18 cellular contexts compared by ENCODE assay signal in genomic region chr15:70164156-70164900, GRCh38.
A peak's percentile ranks its signal among the peaks of the same experiment; 100 is the strongest.
DNase-seq lines count a peak whose midpoint lies in the region; ATAC-seq, FAIRE-seq and TF ChIP-seq lines count a peak whose summit lies in the region.
"Had no signal": no experiment of that assay in that cellular context is flagged by ENCODE, and none has a peak within 500 bp of the region (broad histone marks: within the 10 kb centered on the region; RNA-seq: fewer than 3 reads in every experiment).

No MANE protein-coding gene starts in this region.

- H3K4me2 ChIP-seq in A549 (no peak overlapping the region), MM.1S (ENCODE audit: low read depth, low read length) (no peak overlapping the region)
- H3K4me2 ChIP-seq: KMS-11 had no signal

- TF ChIP-seq CTCF in A549 (IDR thresholded peaks at IDR 0.05) (no peak), endodermal cell (conservative IDR thresholded peaks at IDR 0.05) (no peak), progenitor cell of endocrine pancreas (IDR thresholded peaks at IDR 0.05; ENCODE audit: unreplicated experiment) (no peak), MM.1S (IDR thresholded peaks at IDR 0.05; ENCODE audit: low read length) (no peak)

- no peak overlapping the region for H2AFZ ChIP-seq in MM.1S (ENCODE audit: low read length)

- POLR2A ChIA-PET in A549 (lab: Yijun Ruan, JAX) (no interaction called here), T-cell (lab: Charles Lee) (no interaction called here)

- peaks cover 93% of the 10 kb centered on the region for H3K27me3 ChIP-seq in endodermal cell (ENCODE audit: control insufficient read depth, insufficient read depth, low read length, poor library complexity, severe bottlenecking)
- H3K27me3 ChIP-seq in MM.1S (replicated peaks; ENCODE audit: insufficient read depth, low read length), result no peaks in the 10 kb centered on the region

- H3K27ac ChIP-seq in A549 (no peak overlapping the region), endodermal cell (ENCODE audit: low read depth, low read length) (no peak overlapping the region), MM.1S (ENCODE audit: low read length) (no peak overlapping the region)
- H3K27ac ChIP-seq: KMS-11 had no signal

- no peaks in the 10 kb centered on the region for H4K20me1 ChIP-seq in MM.1S (ENCODE audit: insufficient read depth, low read length)

- H3K9me3 ChIP-seq in A549 (peaks cover 6% of the 10 kb centered on the region; the same call in 1 of the 3 replicates), endodermal cell (ENCODE audit: control insufficient read depth, low read length) (peaks cover 10% of the 10 kb centered on the region), MM.1S (replicated peaks; ENCODE audit: insufficient read depth, low read length) (no peaks in the 10 kb centered on the region)

- peaks cover 27% of the 10 kb centered on the region for H3K4me1 Mint-ChIP-seq in endodermal cell
- H3K4me1 Mint-ChIP-seq in progenitor cell of endocrine pancreas (ENCODE audit: low read depth), result peaks cover 41% of the 10 kb centered on the region
- no peaks in the 10 kb centered on the region for H3K4me1 Mint-ChIP-seq in T-cell

- TF ChIP-seq EP300 in A549 (IDR thresholded peaks at IDR 0.05), result no peak

- H3K4me3 ChIP-seq in A549 (no peak overlapping the region), endodermal cell (ENCODE audit: low read length) (no peak overlapping the region), MM.1S (ENCODE audit: low read length) (no peak overlapping the region)

- H3K36me3 Mint-ChIP-seq in endodermal cell (ENCODE audit: low read depth), result no peaks in the 10 kb centered on the region
- no peaks in the 10 kb centered on the region for H3K36me3 Mint-ChIP-seq in progenitor cell of endocrine pancreas (ENCODE audit: insufficient read depth)
- H3K36me3 Mint-ChIP-seq in T-cell, result no peaks in the 10 kb centered on the region

- ATAC-seq in A549, result no peak
- ATAC-seq in T-cell (replicated peaks in 1 of 4), result no peak
- no peak for ATAC-seq in GM18520 (IDR thresholded peaks at IDR 0.05; ENCODE audit: unreplicated experiment)

- no peaks in the 10 kb centered on the region for H3K9me2 ChIP-seq in MM.1S (replicated peaks; ENCODE audit: insufficient read depth, low read length)

- no peak overlapping the region for H3K27ac Mint-ChIP-seq in endodermal cell
- H3K27ac Mint-ChIP-seq in progenitor cell of endocrine pancreas, result peak overlapping the region; percentile 95
- no peak overlapping the region for H3K27ac Mint-ChIP-seq in T-cell

- H3K9me3 Mint-ChIP-seq in endodermal cell (no peaks in the 10 kb centered on the region), progenitor cell of endocrine pancreas (ENCODE audit: low read depth) (no peaks in the 10 kb centered on the region), T-cell (no peaks in the 10 kb centered on the region)

- DNase-seq in A549 (ENCODE audit: low read depth in 1 of 2, low spot score in 1 of 2) (no peak), M059J (ENCODE audit: low read depth) (peak; percentile 23), endodermal cell (peak; percentile 32), progenitor cell of endocrine pancreas (ENCODE audit: low spot score, unreplicated experiment) (no peak), T-cell (no peak), MM.1S (no peak)
- DNase-seq: C1 segment of cervical spinal cord, GF-D8, GOT3, NCI-H1105, NCI-H1694, NCI-H226, SIG-M5 had no signal

- H3F3A ChIP-seq in MM.1S (ENCODE audit: insufficient read depth, low read length), result no peaks in the 10 kb centered on the region

- no peak for TF ChIP-seq RAD21 in A549 (conservative IDR thresholded peaks at IDR 0.05 in 1 of 2, IDR thresholded peaks at IDR 0.05 in 1 of 2)

- H3K27me3 Mint-ChIP-seq in endodermal cell (ENCODE audit: insufficient read depth), result peaks cover 93% of the 10 kb centered on the region
- H3K27me3 Mint-ChIP-seq in progenitor cell of endocrine pancreas, result peaks cover 44% of the 10 kb centered on the region
- H3K27me3 Mint-ChIP-seq in T-cell, result peaks cover 7 to 11% of the 10 kb centered on the region in 2 donors

- H3K4me1 ChIP-seq in A549, result peaks cover 6% of the 10 kb centered on the region; the same call in 2 of the 3 replicates
- peaks cover 16% of the 10 kb centered on the region for H3K4me1 ChIP-seq in endodermal cell (ENCODE audit: control insufficient read depth, insufficient read depth, low read length)
- H3K4me1 ChIP-seq in MM.1S (ENCODE audit: low read length), result no peaks in the 10 kb centered on the region

- H3K79me2 ChIP-seq in MM.1S (ENCODE audit: low read length), result no peaks in the 10 kb centered on the region

- H3K9ac ChIP-seq in endodermal cell (ENCODE audit: extremely low read depth, low read length, poor library complexity, severe bottlenecking) (no peak overlapping the region), MM.1S (ENCODE audit: low read length) (no peak overlapping the region)
- H3K9ac ChIP-seq: KMS-11 had no signal

- 61% methylated on average over 3 of the region's 3 CpGs for WGBS in A549 (ENCODE audit: missing lambda C conversion rate)
- WGBS in endodermal cell (ENCODE audit: insufficient coverage in 1 of 2, insufficient read length in 1 of 2), 2 experiments, result 90 to 96% methylated on average over 3 of the region's 3 CpGs

- no peak for TF ChIP-seq POLR2A in A549 (IDR thresholded peaks at IDR 0.05; ENCODE audit: low read length)

- peak; percentile 59 for FAIRE-seq in A549 (lab: Jason Lieb, UNC)
- FAIRE-seq: GM12891, GM18507, RCC 7860 had no signal

- H3K4me3 Mint-ChIP-seq in endodermal cell (no peak overlapping the region), progenitor cell of endocrine pancreas (ENCODE audit: low read depth) (no peak overlapping the region), T-cell (no peak overlapping the region)

- no peaks in the 10 kb centered on the region for H3K36me3 ChIP-seq in endodermal cell (ENCODE audit: control insufficient read depth, insufficient read depth, low read length)
- H3K36me3 ChIP-seq in MM.1S (replicated peaks; ENCODE audit: insufficient read depth, low read length), result no peaks in the 10 kb centered on the region

- CTCF ChIA-PET in A549 (lab: Yijun Ruan, JAX) (interaction anchor here (0.6 to 1.3 kb wide), 4 partner anchors 28 to 323 kb away, joined by 3 read pairs; no protein-coding TSS in a partner anchor), T-cell (lab: Charles Lee) (no interaction called here)

TF ChIP-seq in A549, 52 proteins besides CTCF, POLR2A, EP300 and RAD21:
- no peak for TF ChIP-seq EHF (CRISPR knock-in tag; IDR thresholded peaks at IDR 0.05)
- no peak for TF ChIP-seq CHD4 (IDR thresholded peaks at IDR 0.05; ENCODE audit: borderline replicate concordance)
- TF ChIP-seq BCL3 (IDR thresholded peaks at IDR 0.05), result no peak
- no peak for TF ChIP-seq HDAC2 (IDR thresholded peaks at IDR 0.05)
- TF ChIP-seq FOSL2 (IDR thresholded peaks at IDR 0.05), result no peak
- TF ChIP-seq FOSL2 (CRISPR knock-in tag; IDR thresholded peaks at IDR 0.05), result no peak
- TF ChIP-seq MAFK (IDR thresholded peaks at IDR 0.05; ENCODE audit: partially characterized antibody), result no peak
- TF ChIP-seq NR3C1 (IDR thresholded peaks at IDR 0.05), result no peak
- no peak for TF ChIP-seq ATOH8 (CRISPR knock-in tag; IDR thresholded peaks at IDR 0.05; ENCODE audit: low read depth)
- no peak for TF ChIP-seq HEYL (CRISPR knock-in tag; IDR thresholded peaks at IDR 0.05)

Comparison
In these comparisons a context has a peak if more than half of its experiments do, and no peak if none do; other contexts are left out.
1. DNase-seq: peak in M059J (single experiment) and endodermal cell (single experiment); none in A549 (0 of 2), progenitor cell of endocrine pancreas (single experiment), T-cell (0 of 34) and MM.1S (single experiment).